10 cellular contexts compared by ENCODE assay signal in the genomic region with DNA sequence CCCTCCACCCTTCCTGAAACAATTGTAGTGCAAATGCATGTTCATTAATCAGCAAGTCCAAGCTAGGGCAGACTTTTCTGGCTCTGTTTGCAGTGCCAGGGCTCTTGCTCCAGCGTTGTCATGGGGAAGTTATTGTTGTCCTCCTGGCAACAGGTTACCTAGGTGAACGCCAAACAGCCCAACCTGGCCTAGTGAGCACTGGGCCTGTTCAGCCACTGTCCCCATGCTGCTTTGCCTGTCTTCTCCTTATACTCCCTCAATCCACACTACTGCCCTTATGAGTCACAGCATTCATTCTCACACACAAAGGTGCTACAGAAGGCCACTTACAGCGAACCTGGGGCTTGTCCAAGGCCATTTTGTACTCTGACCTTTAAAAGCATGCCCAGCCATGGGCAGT. TPM values are rescaled to one million over a fixed set of nuclear protein-coding genes. Genes with fewer than 3 reads are reported as not detected.
DNase-seq lines count a peak whose midpoint lies in the region; ATAC-seq and TF ChIP-seq lines count a peak whose summit lies in the region.
"Had no signal": no experiment of that assay in that cellular context is flagged by ENCODE, and none has a peak within 500 bp of the region (broad histone marks: within the 10 kb centered on the region; RNA-seq: fewer than 3 reads in every experiment).

No MANE protein-coding gene starts in this region.

- peak; percentile 96 for ATAC-seq in mucosa of descending colon
- ATAC-seq in activated CD4-positive, CD25-positive, alpha-beta regulatory T cell treated with anti-CD3 and anti-CD28 coated beads, Interleukin-2, amount 50 U/mL, for 24 hours = no peak
- no peak for ATAC-seq in activated naive CD8-positive, alpha-beta T cell treated with anti-CD3 and anti-CD28 coated beads, Interleukin-2, amount 50 U/mL, for 24 hours

- no peak overlapping the region for H3K4me3 Mint-ChIP-seq in activated naive CD8-positive, alpha-beta T cell treated with anti-CD3 and anti-CD28 coated beads, Interleukin-2, amount 50 U/mL, for 24 hours

- H3K4me3 ChIP-seq in epithelial cell of esophagus (ENCODE audit: low read length) (no peak overlapping the region), mucosa of descending colon (no peak overlapping the region)
- H3K4me3 ChIP-seq: tibial nerve had no signal

- peak; percentile 85 for DNase-seq in DMS53 (lab: John Stamatoyannopoulos, UW)
- peak; percentile 38 for DNase-seq in NCI-H526 treated with DMSO at 0.1 percent for 48 hours (lab: John Stamatoyannopoulos, UW)
- peak; percentile 67 for DNase-seq in epithelial cell of esophagus (ENCODE audit: low read depth)
- peak; percentile 41 to 51 (median 48) for DNase-seq in mucosa of descending colon
- DNase-seq in retina = no peak
- DNase-seq in T-helper 9 cell = no peak
- no peak for DNase-seq in activated naive CD8-positive, alpha-beta T cell treated with anti-CD3 and anti-CD28 coated beads, Interleukin-2, amount 50 U/mL, for 24 hours
- DNase-seq: DND-41 had no signal

- H3K27me3 Mint-ChIP-seq in activated naive CD8-positive, alpha-beta T cell treated with anti-CD3 and anti-CD28 coated beads, Interleukin-2, amount 50 U/mL, for 24 hours = no peaks in the 10 kb centered on the region

- intact Hi-C loops in mucosa of descending colon (cut with DNase I, micrococcal nuclease) = loop anchor here in 1 of 2 donors (10.0 kb wide), 1 partner anchor 600 kb away; no protein-coding TSS in a partner anchor

- H3K9me3 Mint-ChIP-seq in activated naive CD8-positive, alpha-beta T cell treated with anti-CD3 and anti-CD28 coated beads, Interleukin-2, amount 50 U/mL, for 24 hours = no peaks in the 10 kb centered on the region

- peaks cover 4% of the 10 kb centered on the region for H3K4me1 ChIP-seq in mucosa of descending colon (ENCODE audit: low read depth)

- TF ChIP-seq CTCF in epithelial cell of esophagus (IDR thresholded peaks at IDR 0.05; ENCODE audit: insufficient read depth, low read depth, low read length, missing control alignments) = no peak
- TF ChIP-seq CTCF in mucosa of descending colon (IDR thresholded peaks at IDR 0.05) = no peak

- no peak overlapping the region for H3K27ac Mint-ChIP-seq in activated naive CD8-positive, alpha-beta T cell treated with anti-CD3 and anti-CD28 coated beads, Interleukin-2, amount 50 U/mL, for 24 hours

- H3K36me3 ChIP-seq in mucosa of descending colon (ENCODE audit: low read depth) = no peaks in the 10 kb centered on the region
- H3K36me3 ChIP-seq: tibial nerve had no signal

- peaks cover 5% of the 10 kb centered on the region for H3K4me1 Mint-ChIP-seq in activated naive CD8-positive, alpha-beta T cell treated with anti-CD3 and anti-CD28 coated beads, Interleukin-2, amount 50 U/mL, for 24 hours

- no peaks in the 10 kb centered on the region for H3K9me3 ChIP-seq in mucosa of descending colon
- H3K9me3 ChIP-seq: tibial nerve had no signal

- no peaks in the 10 kb centered on the region for H3K36me3 Mint-ChIP-seq in activated naive CD8-positive, alpha-beta T cell treated with anti-CD3 and anti-CD28 coated beads, Interleukin-2, amount 50 U/mL, for 24 hours (ENCODE audit: low read depth)

RNA-seq across cellular contexts. Expression of a gene that starts 34.6 kb away (rescaled TPM):
- 10 to 100 TPM; 14.3 to 25.7 (median 15.8) TPM for total RNA-seq in mucosa of descending colon

Comparison
In these comparisons a context has a peak if more than half of its experiments do, and no peak if none do; other contexts are left out.
1. DNase-seq: peak in DMS53 (single experiment), NCI-H526 treated with DMSO at 0.1 percent for 48 hours (single experiment), epithelial cell of esophagus (single experiment) and mucosa of descending colon (3 of 3); none in retina (single experiment), T-helper 9 cell (single experiment) and activated naive CD8-positive, alpha-beta T cell treated with anti-CD3 and anti-CD28 coated beads, Interleukin-2, amount 50 U/mL, for 24 hours (single experiment).